In the genomic region with DNA sequence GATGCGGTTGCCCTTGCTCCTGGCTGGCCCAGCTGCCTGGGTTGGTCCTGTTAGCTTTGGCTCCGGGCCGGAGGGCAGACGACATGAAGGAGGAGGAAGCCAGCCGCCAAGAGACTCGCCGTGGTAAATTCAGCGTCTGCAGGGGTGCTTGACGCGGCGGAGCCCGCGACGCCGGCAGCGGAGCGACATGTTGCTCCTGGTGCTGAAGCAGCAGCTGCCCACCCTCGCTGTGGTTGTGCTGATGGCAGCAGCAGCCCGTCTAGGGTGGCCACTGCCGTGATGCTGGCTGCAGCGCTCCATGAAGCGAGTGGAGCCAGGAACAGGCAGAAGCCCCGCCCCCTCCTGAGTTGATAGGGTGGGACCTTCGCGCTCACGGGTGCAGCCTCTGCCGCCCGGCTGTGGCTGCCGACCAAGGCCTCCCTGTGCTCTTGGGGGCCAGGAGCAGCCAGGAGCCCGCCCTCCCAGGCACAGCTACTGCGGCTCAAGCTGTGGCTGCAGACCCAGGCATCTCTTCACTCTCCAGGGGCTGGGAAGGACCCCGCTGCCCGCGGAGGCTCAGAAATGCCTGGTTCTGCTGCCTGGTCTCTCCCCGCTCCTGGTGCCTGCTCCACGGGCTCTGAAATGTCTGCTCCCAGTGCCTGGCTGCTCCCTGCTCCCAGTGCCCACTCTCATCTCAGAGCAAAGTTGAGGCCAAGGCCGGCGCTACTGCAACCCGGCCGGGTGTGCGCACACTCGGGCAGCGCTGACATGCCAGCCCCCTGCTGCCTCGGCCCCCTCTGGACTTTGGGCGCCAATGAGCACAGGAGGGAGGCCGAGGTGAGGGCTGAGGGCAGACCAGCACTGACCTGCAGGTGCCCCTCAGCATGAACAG, we compare ENCODE assay signal across 8 cellular contexts. TPM values are rescaled to one million over a fixed set of nuclear protein-coding genes. Genes with fewer than 3 reads are reported as not detected.
DNase-seq lines count a peak whose midpoint lies in the region; ATAC-seq and TF ChIP-seq lines count a peak whose summit lies in the region.

No MANE protein-coding gene starts in this region.

- no peak overlapping the region for H3K27ac Mint-ChIP-seq in WTC11

- no peaks in the 10 kb centered on the region for H3K36me3 Mint-ChIP-seq in WTC11

- CTCF ChIA-PET in AG04449 (lab: Yijun Ruan, JAX), result interaction anchor here (1.1 to 1.2 kb wide), 2 partner anchors 9 to 43 kb away, joined by 3 to 6 read pairs; partner anchors contain the start of gene PGBD2
- CTCF ChIA-PET in WTC11 (lab: Charles Lee), result interaction anchor here (1.0 to 2.8 kb wide), 3 partner anchors 11 to 43 kb away, joined by 4 to 11 read pairs (median 4); no protein-coding TSS in a partner anchor

- H3K4me3 Mint-ChIP-seq in WTC11, result peak overlapping the region; percentile 79

- H3K4me1 Mint-ChIP-seq in WTC11, result peaks cover 19% of the 10 kb centered on the region

- DNase-seq in AG04449 (ENCODE audit: low read depth, low spot score) (no peak), NCI-H2196 (lab: John Stamatoyannopoulos, UW; ENCODE audit: unreplicated experiment) (peak; percentile 62), WTC11 (ENCODE audit: low spot score) (peak; percentile 77), kidney epithelial cell (ENCODE audit: low read depth) (no peak)
- DNase-seq in central memory CD4-positive, alpha-beta T cell, result peak; percentile 71
- DNase-seq in stimulated activated CD4-positive, alpha-beta T cell treated with anti-CD3 and anti-CD28 coated beads, Interleukin-15, amount 100 ng/mL, for 48 hours (ENCODE audit: low read depth in 2 of 2), result peak; percentile 56 to 81

- ATAC-seq in GM18873 (IDR thresholded peaks at IDR 0.05; ENCODE audit: low FRiP score, unreplicated experiment) (peak; percentile 68), HG03108 (IDR thresholded peaks at IDR 0.05; ENCODE audit: unreplicated experiment) (peak; percentile 67), WTC11 (peak; percentile 48)

- POLR2A ChIA-PET in AG04449 (lab: Yijun Ruan, JAX) (interaction anchor here (1.0 kb wide), 1 partner anchor 37 kb away, joined by 4 read pairs; the partner anchor contains the start of gene SH3BP5L), WTC11 (lab: Charles Lee) (interaction anchor here (2.0 kb wide), 1 partner anchor 10 kb away, joined by 10 read pairs; no protein-coding TSS in a partner anchor)

- H3K36me3 ChIP-seq in kidney epithelial cell (ENCODE audit: control insufficient read depth, insufficient read depth, low read length), result no peaks in the 10 kb centered on the region

- peaks cover 52% of the 10 kb centered on the region for H3K27me3 Mint-ChIP-seq in WTC11 (ENCODE audit: low read depth)

- no peaks in the 10 kb centered on the region for H3K27me3 ChIP-seq in kidney epithelial cell (ENCODE audit: control insufficient read depth, insufficient read depth, low read length)

- peaks cover 3% of the 10 kb centered on the region for H3K9me3 Mint-ChIP-seq in WTC11

- peak overlapping the region; percentile 70 for H3K4me3 ChIP-seq in AG04449 (ENCODE audit: low read depth, low read length)
- peak overlapping the region; percentile 43 for H3K4me3 ChIP-seq in kidney epithelial cell (ENCODE audit: low read depth, low read length)

- TF ChIP-seq CTCF in AG04449 (IDR thresholded peaks at IDR 0.05; ENCODE audit: insufficient read depth, low read length, missing control alignments) (no peak), WTC11 (IDR thresholded peaks at IDR 0.05) (no peak), kidney epithelial cell (IDR thresholded peaks at IDR 0.05; ENCODE audit: insufficient read depth, low read length, poor library complexity, severe bottlenecking) (no peak)

TF ChIP-seq in WTC11, 78 proteins besides CTCF, POLR2A, EP300 and RAD21 (continues in another document):
- TF ChIP-seq E2F1 (CRISPR knock-in tag; IDR thresholded peaks at IDR 0.05), result no peak
- TF ChIP-seq NR2C2 (CRISPR knock-in tag; IDR thresholded peaks at IDR 0.05), result peak; percentile 40; the same call in 1 of the 2 replicates
- TF ChIP-seq ZSCAN18 (CRISPR knock-in tag; IDR thresholded peaks at IDR 0.05), result no peak
- TF ChIP-seq ESRRA (CRISPR knock-in tag; IDR thresholded peaks at IDR 0.05; ENCODE audit: borderline replicate concordance), result peak; percentile 61; the same call in 1 of the 2 replicates
- TF ChIP-seq CREB1 (CRISPR knock-in tag; IDR thresholded peaks at IDR 0.05), result no peak
- TF ChIP-seq, protein P1, sequence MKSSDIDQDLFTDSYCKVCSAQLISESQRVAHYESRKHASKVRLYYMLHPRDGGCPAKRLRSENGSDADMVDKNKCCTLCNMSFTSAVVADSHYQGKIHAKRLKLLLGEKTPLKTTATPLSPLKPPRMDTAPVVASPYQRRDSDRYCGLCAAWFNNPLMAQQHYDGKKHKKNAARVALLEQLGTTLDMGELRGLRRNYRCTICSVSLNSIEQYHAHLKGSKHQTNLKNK (CRISPR knock-in tag; IDR thresholded peaks at IDR 0.05), result no peak
- no peak for TF ChIP-seq ZNF121 (CRISPR knock-in tag; IDR thresholded peaks at IDR 0.05)
- TF ChIP-seq, protein P2, sequence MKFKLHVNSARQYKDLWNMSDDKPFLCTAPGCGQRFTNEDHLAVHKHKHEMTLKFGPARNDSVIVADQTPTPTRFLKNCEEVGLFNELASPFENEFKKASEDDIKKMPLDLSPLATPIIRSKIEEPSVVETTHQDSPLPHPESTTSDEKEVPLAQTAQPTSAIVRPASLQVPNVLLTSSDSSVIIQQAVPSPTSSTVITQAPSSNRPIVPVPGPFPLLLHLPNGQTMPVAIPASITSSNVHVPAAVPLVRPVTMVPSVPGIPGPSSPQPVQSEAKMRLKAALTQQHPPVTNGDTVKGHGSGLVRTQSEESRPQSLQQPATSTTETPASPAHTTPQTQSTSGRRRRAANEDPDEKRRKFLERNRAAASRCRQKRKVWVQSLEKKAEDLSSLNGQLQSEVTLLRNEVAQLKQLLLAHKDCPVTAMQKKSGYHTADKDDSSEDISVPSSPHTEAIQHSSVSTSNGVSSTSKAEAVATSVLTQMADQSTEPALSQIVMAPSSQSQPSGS (CRISPR knock-in tag; IDR thresholded peaks at IDR 0.05; ENCODE audit: borderline replicate concordance, low read depth), result no peak
- no peak for TF ChIP-seq AFF4 (CRISPR knock-in tag; IDR thresholded peaks at IDR 0.05; ENCODE audit: borderline replicate concordance)
- no peak for TF ChIP-seq HMGA2 (CRISPR knock-in tag; IDR thresholded peaks at IDR 0.05)
- TF ChIP-seq KAT7 (CRISPR knock-in tag; IDR thresholded peaks at IDR 0.05; ENCODE audit: borderline replicate concordance), result no peak
- no peak; the same call in 1 of the 2 replicates for TF ChIP-seq TEAD1 (CRISPR knock-in tag; IDR thresholded peaks at IDR 0.05)
- TF ChIP-seq FOXK1 (CRISPR knock-in tag; IDR thresholded peaks at IDR 0.05), result no peak; the same call in none of the 2 replicates
- no peak for TF ChIP-seq OVOL2 (CRISPR knock-in tag; IDR thresholded peaks at IDR 0.05; ENCODE audit: borderline replicate concordance)

RNA-seq across cellular contexts. Expression of gene ZNF692, which starts 4.4 kb away (rescaled TPM):
- total RNA-seq in WTC11 (2021), result 50.7 to 59.1 TPM (median 56.0 TPM) in 3 replicates
- total RNA-seq in kidney epithelial cell, result 20.4 and 32.0 TPM in 2 replicates

RNA-seq across cellular contexts. Expression of gene ZNF672, which starts 25.2 kb away (rescaled TPM):
- total RNA-seq in WTC11 (2021) (34.1 to 37.9 TPM (median 34.6 TPM) in 3 replicates), kidney epithelial cell (28.7 and 33.8 TPM in 2 replicates)

RNA-seq across cellular contexts. Expression of gene SH3BP5L, which starts 37.5 kb away (rescaled TPM):
- 28.3 to 32.9 TPM (median 28.3 TPM) in 3 replicates for total RNA-seq in WTC11 (2021)
- 36.1 and 38.3 TPM in 2 replicates for total RNA-seq in kidney epithelial cell

RNA-seq across cellular contexts. Expression of gene PGBD2, which starts 42.8 kb away (rescaled TPM):
- total RNA-seq in WTC11 (2021), result 6.5 to 6.9 TPM (median 6.6 TPM) in 3 replicates
- total RNA-seq in kidney epithelial cell, result 6.8 and 8.2 TPM in 2 replicates

Comparison
In these comparisons a context has a peak if more than half of its experiments do, and no peak if none do; other contexts are left out.
1. DNase-seq: peak in NCI-H2196 (single experiment), WTC11 (single experiment), central memory CD4-positive, alpha-beta T cell (single experiment) and stimulated activated CD4-positive, alpha-beta T cell treated with anti-CD3 and anti-CD28 coated beads, Interleukin-15, amount 100 ng/mL, for 48 hours (2 of 2); none in AG04449 (single experiment) and kidney epithelial cell (single experiment).
2. Peak in every context shown above with its lines, with median percentiles within 50 percentile points of each other: ATAC-seq.